In genomic region chr1:8595332-8595731, GRCh38 we compare ENCODE assay signal across 1 cellular context.
TF ChIP-seq lines count a peak whose summit lies in the region.

No MANE protein-coding gene starts in this region.

TF ChIP-seq in IMR-90, 13 proteins besides CTCF, POLR2A, EP300 and RAD21 (continued from another document):
- no peak for TF ChIP-seq CHD1 (IDR thresholded peaks at IDR 0.05; ENCODE audit: low read depth, low read length)
- no peak for TF ChIP-seq MAZ (IDR thresholded peaks at IDR 0.05; ENCODE audit: borderline replicate concordance, low read depth, low read length)
- no peak for TF ChIP-seq MAFK (IDR thresholded peaks at IDR 0.05; ENCODE audit: low read depth, low read length)
